15 cellular contexts compared by ENCODE assay signal in the genomic region with DNA sequence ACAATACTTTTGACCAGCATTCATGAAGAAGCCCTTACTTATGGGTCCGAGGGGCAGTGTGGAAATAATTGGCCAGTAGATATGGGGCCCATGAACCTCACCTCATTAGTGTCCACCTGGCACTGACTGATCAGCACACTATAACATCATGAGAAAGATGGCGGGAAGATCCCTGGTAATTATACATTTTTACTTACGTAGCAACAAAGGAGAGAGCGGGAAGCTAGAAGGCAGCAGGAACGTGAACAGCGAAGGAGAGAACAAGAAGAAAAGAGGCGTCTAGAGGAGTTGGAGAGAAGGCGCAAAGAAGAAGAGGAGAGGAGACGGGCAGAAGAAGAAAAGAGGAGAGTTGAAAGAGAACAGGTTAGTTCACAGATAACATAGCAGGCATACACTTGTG.
DNase-seq lines count a peak whose midpoint lies in the region; ATAC-seq, FAIRE-seq and TF ChIP-seq lines count a peak whose summit lies in the region.
"Had no signal": no experiment of that assay in that cellular context is flagged by ENCODE, and none has a peak within 500 bp of the region (broad histone marks: within the 10 kb centered on the region; RNA-seq: fewer than 3 reads in every experiment).

No MANE protein-coding gene starts in this region.

- H3K4me3 ChIP-seq in HepG2 (replicated peaks in 1 of 3; ENCODE audit: insufficient read depth in 1 of 3, low read depth in 2 of 3, low read length in 3 of 3) (no peak overlapping the region), lower lobe of right lung (no peak overlapping the region), trophoblast cell (ENCODE audit: low read depth, low read length) (no peak overlapping the region)
- H3K4me3 ChIP-seq: BLaER1 treated with 17β-estradiol and CSF1 and Interleukin-3, amounts not matched to agents 10 nM and 100 nM; GM23248 had no signal

- H2BK5ac ChIP-seq in trophoblast cell (ENCODE audit: low read depth, low read length, poor library complexity) = no peak overlapping the region

- H3K14ac ChIP-seq in trophoblast cell (ENCODE audit: low read length) = no peak overlapping the region

- H3K18ac ChIP-seq in trophoblast cell (ENCODE audit: low read length) = no peak overlapping the region

- ATAC-seq in HepG2 = no peak
- no peak for ATAC-seq in lower lobe of right lung

- no peak overlapping the region for H3K9ac ChIP-seq in HepG2 (ENCODE audit: insufficient read depth, low read depth, low read length)
- H3K9ac ChIP-seq in trophoblast cell (ENCODE audit: low read length) = no peak overlapping the region
- H3K9ac ChIP-seq: BLaER1 treated with 17β-estradiol and CSF1 and Interleukin-3, amounts not matched to agents 10 nM and 100 nM; GM23248 had no signal

- DNase-seq in activated naive CD4-positive, alpha-beta T cell treated with anti-CD3 and anti-CD28 coated beads for 36 hours = no peak
- DNase-seq in HepG2 (ENCODE audit: low spot score) = no peak
- DNase-seq in type B pancreatic cell (ENCODE audit: extremely low spot score, unreplicated experiment) = no peak
- no peak for DNase-seq in lower lobe of right lung
- no peak for DNase-seq in activated CD4-positive, alpha-beta T cell treated with anti-CD3 and anti-CD28 coated beads, Interleukin-2, amount 50 U/mL, for 1 hour
- no peak for DNase-seq in trophoblast cell
- DNase-seq: CD4-positive, CD25-positive, alpha-beta regulatory T cell; DMS53; GF-D8; GM23248; H7 had no signal

- FAIRE-seq in HepG2 (lab: Jason Lieb, UNC) = no peak

- H2AK5ac ChIP-seq in trophoblast cell (ENCODE audit: low read length) = no peak overlapping the region

- H3K9me3 ChIP-seq in HepG2 (ENCODE audit: low read length) (no peaks in the 10 kb centered on the region), lower lobe of right lung (no peaks in the 10 kb centered on the region), trophoblast cell (ENCODE audit: insufficient read depth, low read depth, low read length) (no peaks in the 10 kb centered on the region)
- H3K9me3 ChIP-seq: BLaER1 treated with 17β-estradiol and CSF1 and Interleukin-3, amounts not matched to agents 10 nM and 100 nM had no signal

- H4K12ac ChIP-seq in trophoblast cell (ENCODE audit: low read depth, low read length) = no peak overlapping the region

- H3K79me2 ChIP-seq in HepG2 (ENCODE audit: insufficient read depth, low read length) (no peaks in the 10 kb centered on the region), trophoblast cell (ENCODE audit: control insufficient read depth, insufficient read depth, low read length, poor library complexity) (no peaks in the 10 kb centered on the region)

- no peak for TF ChIP-seq POLR2A in HepG2 (IDR thresholded peaks at IDR 0.05; ENCODE audit: insufficient read depth in 1 of 2, low read depth in 2 of 2, low read length in 2 of 2)

- H3K79me1 ChIP-seq in trophoblast cell (ENCODE audit: low read length) = no peaks in the 10 kb centered on the region

- no peak overlapping the region for H3K27ac ChIP-seq in HepG2 (ENCODE audit: extremely low read length, insufficient read depth, low read length)
- H3K27ac ChIP-seq in lower lobe of right lung = no peak overlapping the region
- no peak overlapping the region for H3K27ac ChIP-seq in trophoblast cell (ENCODE audit: low read depth, low read length)
- H3K27ac ChIP-seq: 22Rv1; BLaER1 treated with 17β-estradiol and CSF1 and Interleukin-3, amounts not matched to agents 10 nM and 100 nM; GM23248 had no signal

- no peak overlapping the region for H3K4me2 ChIP-seq in HepG2 (ENCODE audit: low read depth, low read length)
- H3K4me2 ChIP-seq in trophoblast cell (ENCODE audit: low read length) = no peak overlapping the region

- H4K91ac ChIP-seq in trophoblast cell (ENCODE audit: low read depth, low read length) = no peak overlapping the region

- H3K4me1 ChIP-seq in HepG2 (ENCODE audit: insufficient read depth, low read length) (peaks cover 27% of the 10 kb centered on the region), lower lobe of right lung (no peaks in the 10 kb centered on the region), trophoblast cell (ENCODE audit: control insufficient read depth in 1 of 2, insufficient read depth in 2 of 2, low read length in 2 of 2) (peaks cover 7 to 8% of the 10 kb centered on the region in 2 experiments)

- H4K8ac ChIP-seq in trophoblast cell (ENCODE audit: low read depth, low read length) = no peak overlapping the region

- TF ChIP-seq CTCF in brain (conservative IDR thresholded peaks at IDR 0.05) = no peak
- TF ChIP-seq CTCF in HepG2 (CRISPR knock-in tag; IDR thresholded peaks at IDR 0.05) = no peak
- no peak for TF ChIP-seq CTCF in type B pancreatic cell (conservative IDR thresholded peaks at IDR 0.05)
- no peak for TF ChIP-seq CTCF in lower lobe of right lung (IDR thresholded peaks at IDR 0.05)

- CTCF ChIA-PET in activated naive CD4-positive, alpha-beta T cell treated with anti-CD3 and anti-CD28 coated beads for 36 hours (lab: Charles Lee) = interaction anchor here (1.5 kb wide), 1 partner anchor 28 kb away, joined by 3 read pairs; no protein-coding TSS in a partner anchor
- CTCF ChIA-PET in HepG2 (lab: Yijun Ruan, JAX; ENCODE audit: low intra/inter-chr PET ratio, low total read pairs) = no interaction called here

- TF ChIP-seq EP300 in HepG2 (IDR thresholded peaks at IDR 0.05; ENCODE audit: low read depth in 2 of 2, low read length in 2 of 2) (no peak), HepG2 (CRISPR knock-in tag; IDR thresholded peaks at IDR 0.05; ENCODE audit: borderline replicate concordance) (no peak)

- no peak for TF ChIP-seq RAD21 in HepG2 (CRISPR knock-in tag; IDR thresholded peaks at IDR 0.05)

- H3K27me3 ChIP-seq in HepG2 (ENCODE audit: control insufficient read depth in 1 of 2, insufficient read depth in 2 of 2, low read length in 2 of 2) = no peaks in the 10 kb centered on the region
- no peaks in the 10 kb centered on the region for H3K27me3 ChIP-seq in lower lobe of right lung (ENCODE audit: low read depth)
- H3K27me3 ChIP-seq in trophoblast cell (ENCODE audit: insufficient read depth, low read length) = no peaks in the 10 kb centered on the region
- H3K27me3 ChIP-seq: BLaER1 treated with 17β-estradiol and CSF1 and Interleukin-3, amounts not matched to agents 10 nM and 100 nM had no signal

- WGBS in HepG2 (ENCODE audit: low lambda C conversion rate) = 98% methylated on average over 9 of the region's 9 CpGs
- WGBS in trophoblast cell (ENCODE audit: extremely low coverage, insufficient coverage, insufficient read length) = no CpG with 5 or more reads among the region's 9 CpGs

- no peak overlapping the region for H2AFZ ChIP-seq in HepG2 (ENCODE audit: low read length)
- H2AFZ ChIP-seq in trophoblast cell (ENCODE audit: insufficient read depth, low read length, poor library complexity) = no peak overlapping the region
- H2AFZ ChIP-seq: GM23248 had no signal

- H2BK120ac ChIP-seq in trophoblast cell (ENCODE audit: insufficient read depth, low read length, poor library complexity) = no peak overlapping the region

- H3K36me3 ChIP-seq in HepG2 (replicated peaks in 1 of 2; ENCODE audit: control insufficient read depth in 1 of 2, insufficient read depth in 2 of 2, low read length in 2 of 2) (peaks cover 38 to 85% of the 10 kb centered on the region in 2 experiments), lower lobe of right lung (peaks cover 74% of the 10 kb centered on the region), trophoblast cell (ENCODE audit: control insufficient read depth in 1 of 2, insufficient read depth in 2 of 2, low read length in 2 of 2) (peaks cover 14 to 25% of the 10 kb centered on the region in 2 experiments)

- H3K4me3 Mint-ChIP-seq in activated naive CD4-positive, alpha-beta T cell treated with anti-CD3 and anti-CD28 coated beads, Interleukin-2, amount 50 U/mL, for 24 hours = no peak overlapping the region
- no peak overlapping the region for H3K4me3 Mint-ChIP-seq in activated naive CD4-positive, alpha-beta T cell treated with anti-CD3 and anti-CD28 coated beads for 36 hours
- H3K4me3 Mint-ChIP-seq in brain (no peak overlapping the region), type B pancreatic cell (no peak overlapping the region)

- H3K4me1 Mint-ChIP-seq in activated naive CD4-positive, alpha-beta T cell treated with anti-CD3 and anti-CD28 coated beads, Interleukin-2, amount 50 U/mL, for 24 hours = peaks cover 19% of the 10 kb centered on the region
- H3K4me1 Mint-ChIP-seq in activated naive CD4-positive, alpha-beta T cell treated with anti-CD3 and anti-CD28 coated beads for 36 hours (ENCODE audit: low read depth) = peaks cover 13% of the 10 kb centered on the region
- H3K4me1 Mint-ChIP-seq in brain (peaks cover 17% of the 10 kb centered on the region), type B pancreatic cell (ENCODE audit: unreplicated experiment) (no peaks in the 10 kb centered on the region)

- BruUV-seq in HepG2 (replicated peaks; lab: Mats Ljungman, UMichigan) = no TSS peak

- intact Hi-C loops in activated naive CD4-positive, alpha-beta T cell treated with anti-CD3 and anti-CD28 coated beads for 36 hours (cut with micrococcal nuclease) = no loop called here
- intact Hi-C loops in HepG2 (cut with micrococcal nuclease; ENCODE audit: unreplicated experiment) = no loop called here
- intact Hi-C loops in lower lobe of right lung (cut with DNase I) = no loop called here

- peaks cover 12% of the 10 kb centered on the region for H4K20me1 ChIP-seq in HepG2 (ENCODE audit: insufficient read depth, low read length)

- no peaks in the 10 kb centered on the region for H3K27me3 Mint-ChIP-seq in activated naive CD4-positive, alpha-beta T cell treated with anti-CD3 and anti-CD28 coated beads, Interleukin-2, amount 50 U/mL, for 24 hours
- no peaks in the 10 kb centered on the region for H3K27me3 Mint-ChIP-seq in activated naive CD4-positive, alpha-beta T cell treated with anti-CD3 and anti-CD28 coated beads for 36 hours (ENCODE audit: low read depth)
- no peaks in the 10 kb centered on the region for H3K27me3 Mint-ChIP-seq in brain
- H3K27me3 Mint-ChIP-seq in type B pancreatic cell = no peaks in the 10 kb centered on the region
- H3K27me3 Mint-ChIP-seq: CD4-positive, CD25-positive, alpha-beta regulatory T cell had no signal

- H3K4ac ChIP-seq in trophoblast cell (ENCODE audit: low read depth, low read length) = no peak overlapping the region

- peak overlapping the region; percentile 57 for H3K27ac Mint-ChIP-seq in activated naive CD4-positive, alpha-beta T cell treated with anti-CD3 and anti-CD28 coated beads, Interleukin-2, amount 50 U/mL, for 24 hours
- no peak overlapping the region for H3K27ac Mint-ChIP-seq in activated naive CD4-positive, alpha-beta T cell treated with anti-CD3 and anti-CD28 coated beads for 36 hours
- H3K27ac Mint-ChIP-seq in brain = peak overlapping the region in 3 of 5 experiments; percentile 1 to 33 (median 28)
- peak overlapping the region; percentile 0 for H3K27ac Mint-ChIP-seq in type B pancreatic cell

- in situ Hi-C loops in HepG2 (cut with HindIII; ENCODE audit: extremely low pct_ligation_motif_present, low pct_unique_long_range_greater_than_20kb) = no loop called here

- POLR2A ChIA-PET in HepG2 (lab: Yijun Ruan, JAX) = no interaction called here

- H2BK12ac ChIP-seq in trophoblast cell (ENCODE audit: low read length) = no peak overlapping the region

- H3K36me3 Mint-ChIP-seq in activated naive CD4-positive, alpha-beta T cell treated with anti-CD3 and anti-CD28 coated beads, Interleukin-2, amount 50 U/mL, for 24 hours = peaks cover 20% of the 10 kb centered on the region
- H3K36me3 Mint-ChIP-seq in activated naive CD4-positive, alpha-beta T cell treated with anti-CD3 and anti-CD28 coated beads for 36 hours (ENCODE audit: low read depth) = peaks cover 15% of the 10 kb centered on the region
- peaks cover 81% of the 10 kb centered on the region for H3K36me3 Mint-ChIP-seq in brain
- peaks cover 32% of the 10 kb centered on the region for H3K36me3 Mint-ChIP-seq in type B pancreatic cell

- no peaks in the 10 kb centered on the region for H3K9me3 Mint-ChIP-seq in activated naive CD4-positive, alpha-beta T cell treated with anti-CD3 and anti-CD28 coated beads, Interleukin-2, amount 50 U/mL, for 24 hours
- H3K9me3 Mint-ChIP-seq in activated naive CD4-positive, alpha-beta T cell treated with anti-CD3 and anti-CD28 coated beads for 36 hours = no peaks in the 10 kb centered on the region
- H3K9me3 Mint-ChIP-seq in brain = no peaks in the 10 kb centered on the region
- no peaks in the 10 kb centered on the region for H3K9me3 Mint-ChIP-seq in type B pancreatic cell
- H3K9me3 Mint-ChIP-seq: CD4-positive, CD25-positive, alpha-beta regulatory T cell had no signal

- no peak overlapping the region for H3K23ac ChIP-seq in trophoblast cell (ENCODE audit: low read length)
